14 cellular contexts compared by ENCODE assay signal in genomic region chr3:37668831-37669610, GRCh38.
DNase-seq lines count a peak whose midpoint lies in the region; ATAC-seq, FAIRE-seq and TF ChIP-seq lines count a peak whose summit lies in the region.
"Had no signal": no experiment of that assay in that cellular context is flagged by ENCODE, and none has a peak within 500 bp of the region (broad histone marks: within the 10 kb centered on the region; RNA-seq: fewer than 3 reads in every experiment).

No MANE protein-coding gene starts in this region.

- WGBS in stomach, 5 donors, result 26 to 44% (median 30%) methylated on average over 10 of the region's 10 CpGs

- no peak for TF ChIP-seq EP300 in stomach (IDR thresholded peaks at IDR 0.05)

- ATAC-seq in GM18505 (IDR thresholded peaks at IDR 0.05; ENCODE audit: unreplicated experiment) (no peak), HG03571 (IDR thresholded peaks at IDR 0.05; ENCODE audit: unreplicated experiment) (no peak)

- no peak overlapping the region for H3K9ac ChIP-seq in colonic mucosa (ENCODE audit: low read depth in 2 of 2, low read length in 2 of 2)
- H3K9ac ChIP-seq: BLaER1 had no signal

- intact Hi-C loops in colonic mucosa (cut with DNase I), result no loop called here
- intact Hi-C loops in stomach (cut with DNase I; ENCODE audit: low total_unique reads), result no loop called here

- no peaks in the 10 kb centered on the region for H3K9me3 ChIP-seq in colonic mucosa
- H3K9me3 ChIP-seq in stomach, result no peaks in the 10 kb centered on the region
- H3K9me3 ChIP-seq: neutrophil had no signal

- H3K4me3 ChIP-seq in colonic mucosa, result no peak overlapping the region
- no peak overlapping the region for H3K4me3 ChIP-seq in stomach
- H3K4me3 ChIP-seq: BLaER1 had no signal

- H3K27me3 ChIP-seq in colonic mucosa (no peaks in the 10 kb centered on the region), stomach (no peaks in the 10 kb centered on the region)
- H3K27me3 ChIP-seq: BLaER1, neutrophil had no signal

- FAIRE-seq in RCC 7860 (lab: Jason Lieb, UNC), result no peak
- FAIRE-seq: colon, G401.6, GM18507 had no signal

- H3K36me3 ChIP-seq in colonic mucosa (no peaks in the 10 kb centered on the region), stomach (no peaks in the 10 kb centered on the region)
- H3K36me3 ChIP-seq: BLaER1 had no signal

- H3K27ac ChIP-seq in colonic mucosa (no peak overlapping the region), stomach (peak overlapping the region in 4 of 5 donors; percentile 4 to 53 (median 44))
- H3K27ac ChIP-seq: BLaER1, neutrophil had no signal

- no peak for TF ChIP-seq POLR2A in stomach (IDR thresholded peaks at IDR 0.05)
- TF ChIP-seq POLR2A in GM18505 (IDR thresholded peaks at IDR 0.05; ENCODE audit: borderline replicate concordance, extremely low read depth, insufficient read depth, insufficient read length), result no peak

- H3K4me1 ChIP-seq in colonic mucosa, result peaks cover 10% of the 10 kb centered on the region
- H3K4me1 ChIP-seq in stomach, result peaks cover 15 to 50% (median 30%) of the 10 kb centered on the region in 4 donors

- DNase-seq in NCI-H1105 treated with DMSO at 0.1 percent for 48 hours (lab: John Stamatoyannopoulos, UW) (peak; percentile 18), colonic mucosa (peak; percentile 79), left kidney (ENCODE audit: low read depth, low spot score) (peak; percentile 93), stomach (peak; percentile 71), RCC 7860 (ENCODE audit: low spot score) (no peak), hippocampal formation (lab: John Stamatoyannopoulos, UW) (no peak)
- DNase-seq: activated CD8-positive, alpha-beta memory T cell treated with anti-CD3 and anti-CD28 coated beads for 24 hours had no signal

- no peak for TF ChIP-seq CTCF in colonic mucosa (IDR thresholded peaks at IDR 0.05)
- no peak for TF ChIP-seq CTCF in stomach (IDR thresholded peaks at IDR 0.05)

Comparison
In these comparisons a context has a peak if more than half of its experiments do, and no peak if none do; other contexts are left out.
1. DNase-seq: peak in NCI-H1105 treated with DMSO at 0.1 percent for 48 hours (single experiment), colonic mucosa (single experiment), left kidney (single experiment) and stomach (single experiment); none in RCC 7860 (single experiment) and hippocampal formation (0 of 2).